ENCODE assay signal across 25 cellular contexts in genomic region chr11:99952816-99953215, GRCh38.
DNase-seq lines count a peak whose midpoint lies in the region; FAIRE-seq and TF ChIP-seq lines count a peak whose summit lies in the region.
"Had no signal": no experiment of that assay in that cellular context is flagged by ENCODE, and none has a peak within 500 bp of the region (broad histone marks: within the 10 kb centered on the region; RNA-seq: fewer than 3 reads in every experiment).

No MANE protein-coding gene starts in this region.

- no peaks in the 10 kb centered on the region for H3K9me3 Mint-ChIP-seq in MCF 10A (ENCODE audit: unreplicated experiment)

- intact Hi-C loops in MCF 10A (cut with micrococcal nuclease), result no loop called here
- intact Hi-C loops in breast epithelium (cut with DNase I; ENCODE audit: low total_unique reads), result no loop called here
- intact Hi-C loops in mammary epithelial cell (cut with micrococcal nuclease), result no loop called here

- H3K27me3 ChIP-seq in breast epithelium (no peaks in the 10 kb centered on the region), mammary epithelial cell (ENCODE audit: insufficient read depth, low read length) (no peaks in the 10 kb centered on the region), BE2C (no peaks in the 10 kb centered on the region)

- H3K4me3 ChIP-seq in breast epithelium, result no peak overlapping the region
- no peak overlapping the region for H3K4me3 ChIP-seq in mammary epithelial cell (replicated peaks in 1 of 3; ENCODE audit: insufficient read depth in 1 of 3, low read depth in 2 of 3, low read length in 3 of 3)
- H3K4me3 ChIP-seq in BE2C (ENCODE audit: low read depth, low read length), result no peak overlapping the region

- POLR2A ChIA-PET in MCF 10A (lab: Yijun Ruan, JAX), result interaction anchor here (0.5 to 1.5 kb wide), 3 partner anchors 13 to 784 kb away, joined by 3 to 5 read pairs (median 3); no protein-coding TSS in a partner anchor

- H3K9me3 ChIP-seq in breast epithelium (no peaks in the 10 kb centered on the region), mammary epithelial cell (replicated peaks; ENCODE audit: insufficient read depth, low read length) (peaks cover 4% of the 10 kb centered on the region), BE2C (no peaks in the 10 kb centered on the region)

- in situ Hi-C loops in mammary epithelial cell (cut with MboI; ENCODE audit: low sequenced_read_pairs in 2 of 2), result no loop called here

- H3K27ac ChIP-seq in breast epithelium (no peak overlapping the region), mammary epithelial cell (ENCODE audit: insufficient read depth, low read depth, low read length) (no peak overlapping the region)
- H3K27ac ChIP-seq: 22Rv1 had no signal

- no peaks in the 10 kb centered on the region for H4K20me1 ChIP-seq in mammary epithelial cell (ENCODE audit: insufficient read depth, low read length)

- no peak for TF ChIP-seq POLR2A in breast epithelium (IDR thresholded peaks at IDR 0.05)

- no peaks in the 10 kb centered on the region for H3K27me3 Mint-ChIP-seq in MCF 10A (ENCODE audit: insufficient read depth, unreplicated experiment)
- H3K27me3 Mint-ChIP-seq: activated B cell treated with CpG ODN at 0.5 μM for 24 hours, B cell had no signal

- no peak overlapping the region for H3K4me3 Mint-ChIP-seq in MCF 10A (ENCODE audit: unreplicated experiment)
- H3K4me3 Mint-ChIP-seq: activated B cell treated with CpG ODN at 0.5 μM for 24 hours; B cell; T-helper 2 cell treated with Interferon-gamma antibody and Interleukin-4, amounts not matched to agents 5 μg/mL and 100 μg/mL, for 36 hours had no signal

- no peaks in the 10 kb centered on the region for H3K36me3 ChIP-seq in breast epithelium
- H3K36me3 ChIP-seq in mammary epithelial cell (ENCODE audit: insufficient read depth, low read length), result no peaks in the 10 kb centered on the region
- H3K36me3 ChIP-seq in BE2C, result no peaks in the 10 kb centered on the region

- CTCF ChIA-PET in MCF 10A (lab: Yijun Ruan, JAX) (interaction anchor here (0.7 kb wide), 1 partner anchor 883 kb away, joined by 3 read pairs; no protein-coding TSS in a partner anchor), mammary epithelial cell (lab: Charles Lee; ENCODE audit: low non-redundant PET) (no interaction called here)

- 31% methylated on average over 1 of the region's 1 CpG for WGBS in mammary epithelial cell (ENCODE audit: low coverage, missing lambda C conversion rate)

- no peaks in the 10 kb centered on the region for H3K4me1 Mint-ChIP-seq in MCF 10A (ENCODE audit: insufficient read depth, unreplicated experiment)
- H3K4me1 Mint-ChIP-seq: activated B cell treated with CpG ODN at 0.5 μM for 24 hours, B cell had no signal

- FAIRE-seq in islet of Langerhans (lab: Jason Lieb, UNC), result peak; percentile 17
- FAIRE-seq: frontal cortex, H1, keratinocyte had no signal

- dilution Hi-C loops in mammary epithelial cell (cut with HindIII; ENCODE audit: low sequenced_read_pairs), result no loop called here

- no peak overlapping the region for H3K27ac Mint-ChIP-seq in MCF 10A (ENCODE audit: low read depth, unreplicated experiment)
- H3K27ac Mint-ChIP-seq: activated B cell treated with CpG ODN at 0.5 μM for 24 hours; B cell; T-helper 2 cell treated with Interferon-gamma antibody and Interleukin-4, amounts not matched to agents 5 μg/mL and 100 μg/mL, for 36 hours had no signal

- H3K9ac ChIP-seq in mammary epithelial cell (ENCODE audit: insufficient read depth, low read length), result no peak overlapping the region

- H3K4me1 ChIP-seq in breast epithelium (no peaks in the 10 kb centered on the region), mammary epithelial cell (ENCODE audit: insufficient read depth, low read length) (no peaks in the 10 kb centered on the region), BE2C (no peaks in the 10 kb centered on the region)

- DNase-seq in MCF 10A (ENCODE audit: unreplicated experiment), result peak; percentile 33
- no peak for DNase-seq in breast epithelium (ENCODE audit: low spot score in 2 of 2)
- peak; percentile 2 for DNase-seq in mammary epithelial cell
- DNase-seq in activated CD4-positive, alpha-beta T cell treated with anti-CD3 and anti-CD28 coated beads, Interleukin-2, amount 50 U/mL, for 48 hours, result no peak
- DNase-seq in BE2C, result no peak
- DNase-seq in COLO668 (lab: John Stamatoyannopoulos, UW; ENCODE audit: unreplicated experiment), result no peak
- no peak for DNase-seq in NCI-H1092 (lab: John Stamatoyannopoulos, UW)
- DNase-seq: activated B cell treated with CpG ODN at 0.5 μM for 24 hours; activated CD4-positive, alpha-beta T cell treated with anti-CD3 and anti-CD28 coated beads, Interleukin-2, amount 50 U/mL, for 4 hours; activated CD8-positive, alpha-beta memory T cell treated with anti-CD3 and anti-CD28 coated beads, Interleukin-2, amount 50 U/mL, for 48 hours; activated effector memory CD4-positive, alpha-beta T cell treated with Interleukin-2 at 50 U/mL for 16 hours; caudate nucleus; COR-L47; dermis blood vessel endothelial cell; NCI-H2081 treated with DMSO at 0.1 percent for 48 hours; NCI-H510A; stimulated activated CD4-positive, alpha-beta T cell treated with anti-CD3 and anti-CD28 coated beads, Interleukin-4, amount 100 ng/mL, for 24 hours; stimulated activated naive CD8-positive, alpha-beta T cell treated with anti-CD3 and anti-CD28 coated beads, Interleukin-15, Interleukin-2, amounts not matched to agents 100 U/mL and 50 U/mL, for 24 hours had no signal

- no peak overlapping the region for H3K4me2 ChIP-seq in mammary epithelial cell (ENCODE audit: insufficient read depth, low read depth, low read length)

- no peak for TF ChIP-seq CTCF in MCF 10A (IDR thresholded peaks at IDR 0.05; ENCODE audit: unreplicated experiment)
- TF ChIP-seq CTCF in breast epithelium (IDR thresholded peaks at IDR 0.05), result no peak
- no peak for TF ChIP-seq CTCF in mammary epithelial cell (conservative IDR thresholded peaks at IDR 0.05 in 1 of 2, IDR thresholded peaks at IDR 0.05 in 1 of 2; ENCODE audit: extremely low read depth in 1 of 2, insufficient read depth in 1 of 2, low read depth in 1 of 2, low read length in 2 of 2)
- TF ChIP-seq CTCF in BE2C (IDR thresholded peaks at IDR 0.05; ENCODE audit: low read depth, low read length), result no peak

- no peak overlapping the region for H2AFZ ChIP-seq in mammary epithelial cell (ENCODE audit: low read depth, low read length)

- H3K36me3 Mint-ChIP-seq in MCF 10A (ENCODE audit: insufficient read depth, unreplicated experiment), result no peaks in the 10 kb centered on the region

- no TSS peak for BruUV-seq in MCF 10A (replicated peaks; lab: Mats Ljungman, UMichigan)
- BruUV-seq in mammary epithelial cell (replicated peaks; lab: Mats Ljungman, UMichigan), result no TSS peak

- H3K79me2 ChIP-seq in mammary epithelial cell (ENCODE audit: insufficient read depth, low read length), result no peaks in the 10 kb centered on the region

Comparison
In these comparisons a context has a peak if more than half of its experiments do, and no peak if none do; other contexts are left out.
1. DNase-seq: peak in MCF 10A (single experiment) and mammary epithelial cell (single experiment); none in breast epithelium (0 of 2), activated CD4-positive, alpha-beta T cell treated with anti-CD3 and anti-CD28 coated beads, Interleukin-2, amount 50 U/mL, for 48 hours (0 of 2), BE2C (single experiment), COLO668 (single experiment) and NCI-H1092 (single experiment).